22 cellular contexts compared by ENCODE assay signal in the genomic region with DNA sequence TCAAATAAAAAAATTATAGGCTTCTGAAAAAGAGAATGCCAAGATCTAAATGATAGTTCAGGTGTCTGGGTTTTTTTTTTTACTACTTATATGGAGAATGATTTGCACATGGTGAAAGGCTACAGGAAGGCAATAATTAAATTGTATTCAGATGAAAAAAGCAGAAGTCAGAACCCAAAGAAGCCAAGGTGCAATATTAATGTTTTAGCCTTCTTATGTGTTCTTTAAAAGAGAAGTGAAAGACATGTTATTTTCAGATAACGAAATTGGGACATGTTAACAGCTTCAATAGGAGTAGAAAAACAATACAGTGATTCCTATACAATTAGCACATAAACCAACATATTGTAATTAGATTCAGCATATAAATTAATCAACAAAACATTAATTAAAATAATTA.
"Had no signal": no experiment of that assay in that cellular context is flagged by ENCODE, and none has a peak within 500 bp of the region (broad histone marks: within the 10 kb centered on the region; RNA-seq: fewer than 3 reads in every experiment).

No MANE protein-coding gene starts in this region.

- H3K4me3 ChIP-seq: colonic mucosa, gastrocnemius medialis, lower lobe of right lung, ovary, psoas muscle, sigmoid colon, testis, tibial artery, upper lobe of left lung had no signal

- H3K9me3 ChIP-seq: colonic mucosa, gastrocnemius medialis, lower lobe of right lung, ovary, psoas muscle, sigmoid colon, testis, tibial artery, upper lobe of left lung had no signal

- H3K4me1 ChIP-seq: colonic mucosa, gastrocnemius medialis, lower lobe of right lung, psoas muscle, sigmoid colon, testis, tibial artery, upper lobe of left lung had no signal

- H3K36me3 ChIP-seq: colonic mucosa, gastrocnemius medialis, lower lobe of right lung, ovary, sigmoid colon, tibial artery, upper lobe of left lung had no signal

- ATAC-seq: gastrocnemius medialis; left ventricle myocardium superior; lower lobe of right lung; natural killer cell; psoas muscle; right cardiac atrium; stimulated activated memory B cell treated with anti-CD40 and anti-IgM and Interleukin-4, amounts not matched to agents 10 μg/mL and 1 μg/mL and 100 μg/mL, for 72 hours; stimulated activated naive CD8-positive, alpha-beta T cell treated with anti-CD3 and anti-CD28 coated beads, Interleukin-15, Interleukin-2, amounts not matched to agents 100 U/mL and 50 U/mL, for 24 hours had no signal

- H3K27me3 ChIP-seq: colonic mucosa, gastrocnemius medialis, ovary, sigmoid colon, testis, tibial artery, upper lobe of left lung had no signal

- DNase-seq: colonic mucosa; dermis blood vessel endothelial cell; foreskin fibroblast; gastrocnemius medialis; head of caudate nucleus; left ventricle myocardium superior; lower lobe of right lung; natural killer cell; occipital lobe; ovary; posterior cingulate gyrus; psoas muscle; right cardiac atrium; sigmoid colon; stimulated activated CD4-positive, alpha-beta T cell treated with anti-CD3 and anti-CD28 coated beads, Interleukin-2, amount 100 ng/mL, for 24 hours; stimulated activated CD4-positive, alpha-beta T cell treated with anti-CD3 and anti-CD28 coated beads, Interleukin-4, amount 100 ng/mL, for 4 hours; stimulated activated naive CD8-positive, alpha-beta T cell treated with anti-CD3 and anti-CD28 coated beads, Interleukin-15, Interleukin-2, amounts not matched to agents 100 U/mL and 50 U/mL, for 24 hours; substantia nigra; testis; tibial artery; upper lobe of left lung had no signal

- H3K27ac ChIP-seq: colonic mucosa, gastrocnemius medialis, lower lobe of right lung, ovary, psoas muscle, sigmoid colon, testis, tibial artery, upper lobe of left lung had no signal
